ENCODE assay signal across 8 cellular contexts in the genomic region with DNA sequence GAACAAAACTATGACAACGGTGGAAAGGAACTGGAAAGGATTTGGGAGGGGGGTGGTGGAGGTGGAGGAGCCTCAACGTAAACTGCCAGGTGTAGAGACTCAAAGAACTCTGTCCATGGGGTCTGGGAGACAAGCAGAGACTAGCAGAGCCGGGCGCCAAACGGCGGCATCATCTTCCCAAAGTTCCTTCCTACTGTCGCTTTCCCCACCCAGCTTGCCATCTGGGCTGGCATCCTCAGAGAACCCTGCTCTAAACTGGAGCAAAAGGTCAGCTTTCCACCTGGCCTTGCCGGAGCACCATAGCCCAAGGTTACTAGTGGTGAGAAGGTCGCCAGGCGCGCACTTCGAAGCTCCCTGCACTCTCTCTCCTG. TPM values are rescaled to one million over a fixed set of nuclear protein-coding genes. Genes with fewer than 3 reads are reported as not detected.
A peak's percentile ranks its signal among the peaks of the same experiment; 100 is the strongest.
DNase-seq lines count a peak whose midpoint lies in the region; ATAC-seq, FAIRE-seq and TF ChIP-seq lines count a peak whose summit lies in the region.

No MANE protein-coding gene starts in this region.

- POLR2A ChIA-PET in CD4-positive, alpha-beta memory T cell (lab: Charles Lee; ENCODE audit: partially characterized antibody): interaction anchor here (0.7 to 15.3 kb wide), 13 partner anchors 9 to 103 kb away, joined by 3 to 456 read pairs (median 6); no protein-coding TSS in a partner anchor

- 10 to 12% methylated on average over 9 to 12 of the region's 12 CpGs for WGBS in pancreas, 2 donors

- no peaks in the 10 kb centered on the region for H3K36me3 ChIP-seq in CD4-positive, alpha-beta memory T cell (ENCODE audit: insufficient read depth, low read length)
- H3K36me3 ChIP-seq in pancreas: no peaks in the 10 kb centered on the region

- peak overlapping the region; percentile 91 to 94 (median 92) for H3K4me3 Mint-ChIP-seq in CD4-positive, alpha-beta memory T cell
- H3K4me3 Mint-ChIP-seq in endothelial cell (ENCODE audit: unreplicated experiment): peak overlapping the region; percentile 57

- no peak for TF ChIP-seq CTCF in endothelial cell (IDR thresholded peaks at IDR 0.05; ENCODE audit: unreplicated experiment)
- no peak for TF ChIP-seq CTCF in pancreas (IDR thresholded peaks at IDR 0.05)

- H3K9me3 Mint-ChIP-seq in CD4-positive, alpha-beta memory T cell: peaks cover 0 to 4% (median 0%) of the 10 kb centered on the region in 8 donors
- H3K9me3 Mint-ChIP-seq in endothelial cell (ENCODE audit: unreplicated experiment): no peaks in the 10 kb centered on the region

- no peaks in the 10 kb centered on the region for H3K27me3 Mint-ChIP-seq in CD4-positive, alpha-beta memory T cell
- peaks cover 15% of the 10 kb centered on the region for H3K27me3 Mint-ChIP-seq in endothelial cell (ENCODE audit: unreplicated experiment)

- H3K36me3 Mint-ChIP-seq in CD4-positive, alpha-beta memory T cell: peaks cover 0 to 17% of the 10 kb centered on the region in 2 donors
- H3K36me3 Mint-ChIP-seq in endothelial cell (ENCODE audit: low read depth, unreplicated experiment): no peaks in the 10 kb centered on the region

- CTCF ChIA-PET in CD4-positive, alpha-beta memory T cell (lab: Charles Lee; ENCODE audit: partially characterized antibody): interaction anchor here (0.7 to 8.8 kb wide), 12 partner anchors 8 to 129 kb away, joined by 3 to 65 read pairs (median 6); no protein-coding TSS in a partner anchor

- no peak for FAIRE-seq in pancreas (lab: Jason Lieb, UNC)

- H3K4me1 Mint-ChIP-seq in CD4-positive, alpha-beta memory T cell: peaks cover 42 to 77% (median 60%) of the 10 kb centered on the region in 4 donors
- H3K4me1 Mint-ChIP-seq in endothelial cell (ENCODE audit: unreplicated experiment): peaks cover 43% of the 10 kb centered on the region

- H3K9me3 ChIP-seq in CD4-positive, alpha-beta memory T cell (ENCODE audit: control insufficient read depth in 1 of 2, low read length in 2 of 2): no peaks in the 10 kb centered on the region
- H3K9me3 ChIP-seq in pancreas: no peaks in the 10 kb centered on the region

- no peaks in the 10 kb centered on the region for H3K27me3 ChIP-seq in CD4-positive, alpha-beta memory T cell (ENCODE audit: insufficient read depth, low read length)
- no peaks in the 10 kb centered on the region for H3K27me3 ChIP-seq in pancreas

- H3K4me1 ChIP-seq in CD4-positive, alpha-beta memory T cell (ENCODE audit: insufficient read depth, low read length): peaks cover 81% of the 10 kb centered on the region
- peaks cover 38 to 71% (median 57%) of the 10 kb centered on the region in 3 donors for H3K4me1 ChIP-seq in pancreas

- peak overlapping the region; percentile 98 for H3K27ac ChIP-seq in CD4-positive, alpha-beta memory T cell (ENCODE audit: low read depth, low read length)
- peak overlapping the region; percentile 94 to 99 (median 96) for H3K27ac ChIP-seq in pancreas

- no peak for ATAC-seq in pancreas
- ATAC-seq in HG02759 (IDR thresholded peaks at IDR 0.05; ENCODE audit: unreplicated experiment): no peak

- peak overlapping the region; percentile 94 to 99 (median 98) for H3K27ac Mint-ChIP-seq in CD4-positive, alpha-beta memory T cell
- H3K27ac Mint-ChIP-seq in endothelial cell (ENCODE audit: unreplicated experiment): peak overlapping the region; percentile 79

- intact Hi-C loops in CD4-positive, alpha-beta memory T cell (cut with micrococcal nuclease): loop anchor here (1.0 kb wide), 2 partner anchors 8 to 119 kb away; no protein-coding TSS in a partner anchor
- intact Hi-C loops in pancreas (cut with DNase I): no loop called here

- DNase-seq in CD4-positive, alpha-beta memory T cell: no peak
- DNase-seq in NCI-H69 (lab: John Stamatoyannopoulos, UW) (peak; percentile 81), endothelial cell (ENCODE audit: low spot score) (no peak), pancreas (peak in 1 of 6 donors; percentile 86), DMS153 (lab: John Stamatoyannopoulos, UW) (no peak), retina (no peak)
- no peak for DNase-seq in stimulated activated CD4-positive, alpha-beta T cell treated with anti-CD3 and anti-CD28 coated beads, Interleukin-15, amount 100 ng/mL, for 24 hours

- H3K4me3 ChIP-seq in CD4-positive, alpha-beta memory T cell (ENCODE audit: low read length in 2 of 2): peak overlapping the region in 1 of 2 donors; percentile 84
- peak overlapping the region in 2 of 4 donors; percentile 44 to 51 for H3K4me3 ChIP-seq in pancreas

RNA-seq across cellular contexts. Expression of gene IRF2BPL, which starts 4.0 kb away (rescaled TPM):
- total RNA-seq in CD4-positive, alpha-beta memory T cell: 10 to 100 TPM; 36.6 to 37.7 TPM
- 1 to 10 TPM; 1.2 to 3.8 TPM for polyA plus RNA-seq in CD4-positive, alpha-beta memory T cell
- total RNA-seq in endothelial cell (ENCODE audit: unreplicated experiment): 8.6 TPM
- 10 to 100 TPM; 15.4 to 32.2 (median 25.5) TPM for total RNA-seq in pancreas
- polyA plus RNA-seq in pancreas: 10 to 100 TPM in 1 of 2 donors, 1 to 10 TPM in 1; 6.2 to 13.7 TPM
